8 cellular contexts compared by ENCODE assay signal in the genomic region with DNA sequence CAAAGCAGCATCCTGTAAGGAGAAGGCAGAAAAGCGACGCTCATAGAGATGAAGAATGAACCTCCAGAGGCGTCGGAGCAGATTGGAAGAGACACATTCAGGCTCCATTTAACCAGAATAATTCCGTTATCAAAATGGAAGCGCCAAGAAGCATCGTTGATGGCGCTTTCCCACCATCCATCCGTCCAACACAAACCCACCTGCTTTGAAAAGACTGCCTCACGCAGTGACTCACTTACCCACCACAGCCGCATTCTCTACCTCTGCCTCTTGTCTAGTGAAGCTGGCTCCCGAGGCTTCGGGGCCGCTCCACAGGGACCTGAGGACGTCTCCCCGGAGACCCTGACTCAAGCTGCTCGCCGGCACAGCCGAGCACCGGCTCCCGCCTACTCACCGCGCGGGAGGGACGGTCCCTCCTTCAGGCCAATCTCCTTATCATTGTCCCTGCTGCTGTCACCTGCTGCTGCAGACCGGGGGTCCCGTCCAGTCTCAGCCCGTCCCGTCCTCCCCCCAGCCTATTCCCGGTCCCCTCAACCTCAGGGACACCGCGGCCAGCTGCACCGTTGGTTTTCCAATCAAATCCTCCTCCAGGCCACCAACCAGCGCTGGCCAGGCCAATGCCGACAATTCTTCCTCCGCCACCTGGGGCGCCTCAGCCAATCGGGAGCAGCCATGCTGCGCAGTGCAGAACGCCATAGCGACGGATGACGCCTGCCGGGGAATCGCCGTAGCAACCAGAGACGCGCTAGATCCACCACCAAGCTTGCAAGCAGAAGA. TPM values are rescaled to one million over a fixed set of nuclear protein-coding genes. Genes with fewer than 3 reads are reported as not detected.
DNase-seq lines count a peak whose midpoint lies in the region; ATAC-seq lines count a peak whose summit lies in the region.

NEK10 (minus strand) TSS at position 553 of the 777 bp plus-strand sequence. CDS start 16,501 bp downstream, outside the sequence.

- peak within 1 kb of the TSS; percentile 71 for H3K4me3 ChIP-seq in ACC112 (ENCODE audit: low read depth, low read length)

- H3K4me3 Mint-ChIP-seq in activated CD4-positive, alpha-beta T cell treated with anti-CD3 and anti-CD28 coated beads, Interleukin-2, amount 10 ng/mL, durations not matched to agents 7 days and 5 days = peak within 1 kb of the TSS; percentile 82

- peaks cover 13% of the 10 kb centered on the region for H3K36me3 ChIP-seq in ACC112 (ENCODE audit: insufficient read depth, low read length)

- peaks cover 2% of the 10 kb centered on the region for H3K27me3 Mint-ChIP-seq in activated CD4-positive, alpha-beta T cell treated with anti-CD3 and anti-CD28 coated beads, Interleukin-2, amount 10 ng/mL, durations not matched to agents 7 days and 5 days

- no peaks in the 10 kb centered on the region for H3K4me1 ChIP-seq in ACC112 (ENCODE audit: control insufficient read depth, insufficient read depth, low read length, unreplicated experiment)

- POLR2A ChIA-PET in activated CD4-positive, alpha-beta T cell treated with anti-CD3 and anti-CD28 coated beads, Interleukin-2, amount 10 ng/mL, durations not matched to agents 7 days and 5 days (lab: Charles Lee) = no interaction called here

- H3K27ac Mint-ChIP-seq in activated CD4-positive, alpha-beta T cell treated with anti-CD3 and anti-CD28 coated beads, Interleukin-2, amount 10 ng/mL, durations not matched to agents 7 days and 5 days = peak within 1 kb of the TSS; percentile 61

- H2AFZ ChIP-seq in ACC112 (ENCODE audit: low read length, unreplicated experiment) = no peak within 1 kb of the TSS

- ATAC-seq in GM18907 (IDR thresholded peaks at IDR 0.05; ENCODE audit: unreplicated experiment) = peak; percentile 100
- peak; percentile 100 for ATAC-seq in HG03139 (IDR thresholded peaks at IDR 0.05; ENCODE audit: unreplicated experiment)
- peak; percentile 97 for ATAC-seq in left lobe of liver

- H3K36me3 Mint-ChIP-seq in activated CD4-positive, alpha-beta T cell treated with anti-CD3 and anti-CD28 coated beads, Interleukin-2, amount 10 ng/mL, durations not matched to agents 7 days and 5 days (ENCODE audit: low read depth) = no peaks in the 10 kb centered on the region

- CTCF ChIA-PET in activated CD4-positive, alpha-beta T cell treated with anti-CD3 and anti-CD28 coated beads, Interleukin-2, amount 10 ng/mL, durations not matched to agents 7 days and 5 days (lab: Charles Lee) = no interaction called here

- H3K4me1 Mint-ChIP-seq in activated CD4-positive, alpha-beta T cell treated with anti-CD3 and anti-CD28 coated beads, Interleukin-2, amount 10 ng/mL, durations not matched to agents 7 days and 5 days = peaks cover 16% of the 10 kb centered on the region

- H3K27ac ChIP-seq in ACC112 (ENCODE audit: low read depth, low read length) = no peak within 1 kb of the TSS

- no peaks in the 10 kb centered on the region for H3K79me2 ChIP-seq in ACC112 (ENCODE audit: control insufficient read depth, insufficient read depth, low read length, unreplicated experiment)

- H3K27me3 ChIP-seq in ACC112 (ENCODE audit: insufficient read depth, low read length) = no peaks in the 10 kb centered on the region

- DNase-seq in NCI-H460 (ENCODE audit: extremely low read depth, low read depth) (peak; percentile 86), dermis microvascular lymphatic vessel endothelial cell (ENCODE audit: low read depth in 2 of 2) (peak; percentile 81 to 93), left lobe of liver (ENCODE audit: low spot score) (peak; percentile 93)
- peak; percentile 94 for DNase-seq in activated CD4-positive, alpha-beta T cell treated with anti-CD3 and anti-CD28 coated beads, Interleukin-2, amount 10 ng/mL, durations not matched to agents 7 days and 5 days
- DNase-seq in stimulated activated CD4-positive, alpha-beta T cell treated with anti-CD3 and anti-CD28 coated beads, Interleukin-1b, Interleukin-23, amount 100 ng/mL, for 4 hours (ENCODE audit: low read depth in 2 of 2) = peak; percentile 82 to 84

- H3K9me3 Mint-ChIP-seq in activated CD4-positive, alpha-beta T cell treated with anti-CD3 and anti-CD28 coated beads, Interleukin-2, amount 10 ng/mL, durations not matched to agents 7 days and 5 days = no peaks in the 10 kb centered on the region

RNA-seq across cellular contexts. Expression of gene NEK10, which starts in this region (rescaled TPM):
- total RNA-seq in NCI-H460 (2014; rRNA removed; shearing (Covaris generic)) = 1.4 and 1.5 TPM in 2 replicates
- 1.9 TPM in 2 replicates for polyA plus RNA-seq in NCI-H460 (2014; cell fraction: nucleus; rRNA removed)
- total RNA-seq in activated CD4-positive, alpha-beta T cell treated with anti-CD3 and anti-CD28 coated beads, Interleukin-2, amount 10 ng/mL, durations not matched to agents 7 days and 5 days = under 1 TPM; 0.56 to 0.79 TPM
- total RNA-seq in dermis microvascular lymphatic vessel endothelial cell (1.3 and 1.9 TPM in 2 replicates), left lobe of liver (2.4 TPM)

Comparison
In these comparisons a context has a peak if more than half of its experiments do, and no peak if none do; other contexts are left out.
1. Peak in DNase-seq in activated CD4-positive, alpha-beta T cell treated with anti-CD3 and anti-CD28 coated beads, Interleukin-2, amount 10 ng/mL, durations not matched to agents 7 days and 5 days; RNA of the gene not detected or under 1 TPM.